10 cellular contexts compared by ENCODE assay signal in genomic region chr13:31159306-31159705, GRCh38. TPM values are rescaled to one million over a fixed set of nuclear protein-coding genes. Genes with fewer than 3 reads are reported as not detected.
DNase-seq lines count a peak whose midpoint lies in the region; ATAC-seq and TF ChIP-seq lines count a peak whose summit lies in the region.
"Had no signal": no experiment of that assay in that cellular context is flagged by ENCODE, and none has a peak within 500 bp of the region (broad histone marks: within the 10 kb centered on the region; RNA-seq: fewer than 3 reads in every experiment).

No MANE protein-coding gene starts in this region.

- H3K4me3 ChIP-seq in fibroblast of pulmonary artery (replicated peaks; ENCODE audit: low read depth, low read length), result peak overlapping the region; percentile 92

- no peak for ATAC-seq in T-helper 17 cell
- ATAC-seq in omental fat pad (ENCODE audit: low FRiP score), result no peak
- no peak for ATAC-seq in HG02759 (IDR thresholded peaks at IDR 0.05; ENCODE audit: unreplicated experiment)

- no peak for TF ChIP-seq CTCF in fibroblast of pulmonary artery (IDR thresholded peaks at IDR 0.05; ENCODE audit: low read length, missing control alignments)
- TF ChIP-seq CTCF in type B pancreatic cell (conservative IDR thresholded peaks at IDR 0.05), result no peak
- TF ChIP-seq CTCF in omental fat pad (IDR thresholded peaks at IDR 0.05), result no peak
- no peak for TF ChIP-seq CTCF in GM10266 (IDR thresholded peaks at IDR 0.05; ENCODE audit: control insufficient read depth, insufficient read depth, low read depth, missing control alignments)

- H3K9me3 ChIP-seq in T-helper 17 cell (ENCODE audit: control insufficient read depth, low read length, poor library complexity, severe bottlenecking), result no peaks in the 10 kb centered on the region

- peaks cover 2% of the 10 kb centered on the region for H3K36me3 Mint-ChIP-seq in T-helper 17 cell (ENCODE audit: low read depth)
- peaks cover 21% of the 10 kb centered on the region for H3K36me3 Mint-ChIP-seq in type B pancreatic cell

- DNase-seq in stimulated activated CD4-positive, alpha-beta T cell treated with anti-CD3 and anti-CD28 coated beads, Interleukin-4, amount 100 ng/mL, for 24 hours, result peak; percentile 8
- no peak for DNase-seq in stimulated activated CD4-positive, alpha-beta T cell treated with anti-CD3 and anti-CD28 coated beads, Interleukin-2, amount 100 ng/mL, for 48 hours
- DNase-seq in T-helper 17 cell (no peak), fibroblast of pulmonary artery (ENCODE audit: low read depth) (no peak), type B pancreatic cell (ENCODE audit: extremely low spot score, unreplicated experiment) (no peak), omental fat pad (ENCODE audit: low spot score) (no peak), GM10266 (ENCODE audit: extremely low spot score) (no peak)
- DNase-seq: activated CD4-positive, alpha-beta T cell treated with anti-CD3 and anti-CD28 coated beads for 4 hours; effector CD4-positive, alpha-beta T cell had no signal

- H3K4me1 Mint-ChIP-seq in T-helper 17 cell (peaks cover 33% of the 10 kb centered on the region), type B pancreatic cell (ENCODE audit: unreplicated experiment) (peaks cover 23% of the 10 kb centered on the region)

- H3K9me3 Mint-ChIP-seq in type B pancreatic cell, result no peaks in the 10 kb centered on the region

- H3K4me3 Mint-ChIP-seq in T-helper 17 cell (peak overlapping the region; percentile 97), type B pancreatic cell (peak overlapping the region; percentile 97)

- H3K27ac Mint-ChIP-seq in T-helper 17 cell (peak overlapping the region; percentile 99), type B pancreatic cell (no peak overlapping the region)

- H3K27me3 Mint-ChIP-seq in T-helper 17 cell, result no peaks in the 10 kb centered on the region
- no peaks in the 10 kb centered on the region for H3K27me3 Mint-ChIP-seq in type B pancreatic cell

RNA-seq across cellular contexts. Expression of gene HSPH1, which starts 2.4 kb away (rescaled TPM):
- 100 to 1,000 TPM; 143 to 153 TPM for total RNA-seq in T-helper 17 cell
- total RNA-seq in type B pancreatic cell (ENCODE audit: low replicate concordance), result 116 and 176 TPM in 2 replicates
- total RNA-seq in omental fat pad, result 100 to 1,000 TPM in 1 of 4 donors, 10 to 100 TPM in 3; 36.2 to 340 (median 66.4) TPM

RNA-seq across cellular contexts. Expression of gene B3GLCT, which starts 40.5 kb away (rescaled TPM):
- 1 to 10 TPM; 5.0 to 6.2 TPM for total RNA-seq in T-helper 17 cell
- 2.3 and 16.5 TPM in 2 replicates for total RNA-seq in type B pancreatic cell (ENCODE audit: low replicate concordance)
- 10 to 100 TPM in 1 of 4 donors, 1 to 10 TPM in 3; 5.4 to 16.4 (median 6.6) TPM for total RNA-seq in omental fat pad
